In the genomic region with DNA sequence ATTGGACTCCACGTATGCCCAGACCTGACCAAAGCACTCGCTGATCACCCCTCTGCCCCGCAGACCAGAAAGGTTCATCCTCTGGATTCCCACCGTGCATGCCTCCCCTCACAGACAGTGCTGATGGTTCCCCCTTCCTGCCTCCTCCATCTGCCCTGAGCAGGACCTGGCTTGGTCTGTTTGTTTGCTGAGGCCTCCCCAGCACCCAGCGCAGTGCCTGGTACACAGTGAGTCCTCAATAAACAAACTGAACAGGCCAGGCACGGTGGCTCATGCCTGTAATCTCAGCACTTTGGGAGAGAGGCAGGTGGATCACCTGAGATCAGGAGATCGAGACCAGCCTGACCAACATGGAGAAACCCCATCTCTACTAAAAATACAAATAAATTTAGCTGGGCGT, we compare ENCODE assay signal across 2 cellular contexts.
TF ChIP-seq lines count a peak whose summit lies in the region.

No MANE protein-coding gene starts in this region.

TF ChIP-seq in GM23338, 12 proteins besides CTCF, POLR2A, EP300 and RAD21:
- TF ChIP-seq ZNF331 (CRISPR knock-in tag; IDR thresholded peaks at IDR 0.05; ENCODE audit: low read depth): no peak
- TF ChIP-seq, protein P1, sequence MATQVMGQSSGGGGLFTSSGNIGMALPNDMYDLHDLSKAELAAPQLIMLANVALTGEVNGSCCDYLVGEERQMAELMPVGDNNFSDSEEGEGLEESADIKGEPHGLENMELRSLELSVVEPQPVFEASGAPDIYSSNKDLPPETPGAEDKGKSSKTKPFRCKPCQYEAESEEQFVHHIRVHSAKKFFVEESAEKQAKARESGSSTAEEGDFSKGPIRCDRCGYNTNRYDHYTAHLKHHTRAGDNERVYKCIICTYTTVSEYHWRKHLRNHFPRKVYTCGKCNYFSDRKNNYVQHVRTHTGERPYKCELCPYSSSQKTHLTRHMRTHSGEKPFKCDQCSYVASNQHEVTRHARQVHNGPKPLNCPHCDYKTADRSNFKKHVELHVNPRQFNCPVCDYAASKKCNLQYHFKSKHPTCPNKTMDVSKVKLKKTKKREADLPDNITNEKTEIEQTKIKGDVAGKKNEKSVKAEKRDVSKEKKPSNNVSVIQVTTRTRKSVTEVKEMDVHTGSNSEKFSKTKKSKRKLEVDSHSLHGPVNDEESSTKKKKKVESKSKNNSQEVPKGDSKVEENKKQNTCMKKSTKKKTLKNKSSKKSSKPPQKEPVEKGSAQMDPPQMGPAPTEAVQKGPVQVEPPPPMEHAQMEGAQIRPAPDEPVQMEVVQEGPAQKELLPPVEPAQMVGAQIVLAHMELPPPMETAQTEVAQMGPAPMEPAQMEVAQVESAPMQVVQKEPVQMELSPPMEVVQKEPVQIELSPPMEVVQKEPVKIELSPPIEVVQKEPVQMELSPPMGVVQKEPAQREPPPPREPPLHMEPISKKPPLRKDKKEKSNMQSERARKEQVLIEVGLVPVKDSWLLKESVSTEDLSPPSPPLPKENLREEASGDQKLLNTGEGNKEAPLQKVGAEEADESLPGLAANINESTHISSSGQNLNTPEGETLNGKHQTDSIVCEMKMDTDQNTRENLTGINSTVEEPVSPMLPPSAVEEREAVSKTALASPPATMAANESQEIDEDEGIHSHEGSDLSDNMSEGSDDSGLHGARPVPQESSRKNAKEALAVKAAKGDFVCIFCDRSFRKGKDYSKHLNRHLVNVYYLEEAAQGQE (IDR thresholded peaks at IDR 0.05; ENCODE audit: unreplicated experiment): no peak
- TF ChIP-seq STAT1 (IDR thresholded peaks at IDR 0.05; ENCODE audit: unreplicated experiment): no peak
- TF ChIP-seq, protein P2, sequence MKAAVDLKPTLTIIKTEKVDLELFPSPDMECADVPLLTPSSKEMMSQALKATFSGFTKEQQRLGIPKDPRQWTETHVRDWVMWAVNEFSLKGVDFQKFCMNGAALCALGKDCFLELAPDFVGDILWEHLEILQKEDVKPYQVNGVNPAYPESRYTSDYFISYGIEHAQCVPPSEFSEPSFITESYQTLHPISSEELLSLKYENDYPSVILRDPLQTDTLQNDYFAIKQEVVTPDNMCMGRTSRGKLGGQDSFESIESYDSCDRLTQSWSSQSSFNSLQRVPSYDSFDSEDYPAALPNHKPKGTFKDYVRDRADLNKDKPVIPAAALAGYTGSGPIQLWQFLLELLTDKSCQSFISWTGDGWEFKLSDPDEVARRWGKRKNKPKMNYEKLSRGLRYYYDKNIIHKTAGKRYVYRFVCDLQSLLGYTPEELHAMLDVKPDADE (IDR thresholded peaks at IDR 0.05): no peak
- TF ChIP-seq, protein P3, sequence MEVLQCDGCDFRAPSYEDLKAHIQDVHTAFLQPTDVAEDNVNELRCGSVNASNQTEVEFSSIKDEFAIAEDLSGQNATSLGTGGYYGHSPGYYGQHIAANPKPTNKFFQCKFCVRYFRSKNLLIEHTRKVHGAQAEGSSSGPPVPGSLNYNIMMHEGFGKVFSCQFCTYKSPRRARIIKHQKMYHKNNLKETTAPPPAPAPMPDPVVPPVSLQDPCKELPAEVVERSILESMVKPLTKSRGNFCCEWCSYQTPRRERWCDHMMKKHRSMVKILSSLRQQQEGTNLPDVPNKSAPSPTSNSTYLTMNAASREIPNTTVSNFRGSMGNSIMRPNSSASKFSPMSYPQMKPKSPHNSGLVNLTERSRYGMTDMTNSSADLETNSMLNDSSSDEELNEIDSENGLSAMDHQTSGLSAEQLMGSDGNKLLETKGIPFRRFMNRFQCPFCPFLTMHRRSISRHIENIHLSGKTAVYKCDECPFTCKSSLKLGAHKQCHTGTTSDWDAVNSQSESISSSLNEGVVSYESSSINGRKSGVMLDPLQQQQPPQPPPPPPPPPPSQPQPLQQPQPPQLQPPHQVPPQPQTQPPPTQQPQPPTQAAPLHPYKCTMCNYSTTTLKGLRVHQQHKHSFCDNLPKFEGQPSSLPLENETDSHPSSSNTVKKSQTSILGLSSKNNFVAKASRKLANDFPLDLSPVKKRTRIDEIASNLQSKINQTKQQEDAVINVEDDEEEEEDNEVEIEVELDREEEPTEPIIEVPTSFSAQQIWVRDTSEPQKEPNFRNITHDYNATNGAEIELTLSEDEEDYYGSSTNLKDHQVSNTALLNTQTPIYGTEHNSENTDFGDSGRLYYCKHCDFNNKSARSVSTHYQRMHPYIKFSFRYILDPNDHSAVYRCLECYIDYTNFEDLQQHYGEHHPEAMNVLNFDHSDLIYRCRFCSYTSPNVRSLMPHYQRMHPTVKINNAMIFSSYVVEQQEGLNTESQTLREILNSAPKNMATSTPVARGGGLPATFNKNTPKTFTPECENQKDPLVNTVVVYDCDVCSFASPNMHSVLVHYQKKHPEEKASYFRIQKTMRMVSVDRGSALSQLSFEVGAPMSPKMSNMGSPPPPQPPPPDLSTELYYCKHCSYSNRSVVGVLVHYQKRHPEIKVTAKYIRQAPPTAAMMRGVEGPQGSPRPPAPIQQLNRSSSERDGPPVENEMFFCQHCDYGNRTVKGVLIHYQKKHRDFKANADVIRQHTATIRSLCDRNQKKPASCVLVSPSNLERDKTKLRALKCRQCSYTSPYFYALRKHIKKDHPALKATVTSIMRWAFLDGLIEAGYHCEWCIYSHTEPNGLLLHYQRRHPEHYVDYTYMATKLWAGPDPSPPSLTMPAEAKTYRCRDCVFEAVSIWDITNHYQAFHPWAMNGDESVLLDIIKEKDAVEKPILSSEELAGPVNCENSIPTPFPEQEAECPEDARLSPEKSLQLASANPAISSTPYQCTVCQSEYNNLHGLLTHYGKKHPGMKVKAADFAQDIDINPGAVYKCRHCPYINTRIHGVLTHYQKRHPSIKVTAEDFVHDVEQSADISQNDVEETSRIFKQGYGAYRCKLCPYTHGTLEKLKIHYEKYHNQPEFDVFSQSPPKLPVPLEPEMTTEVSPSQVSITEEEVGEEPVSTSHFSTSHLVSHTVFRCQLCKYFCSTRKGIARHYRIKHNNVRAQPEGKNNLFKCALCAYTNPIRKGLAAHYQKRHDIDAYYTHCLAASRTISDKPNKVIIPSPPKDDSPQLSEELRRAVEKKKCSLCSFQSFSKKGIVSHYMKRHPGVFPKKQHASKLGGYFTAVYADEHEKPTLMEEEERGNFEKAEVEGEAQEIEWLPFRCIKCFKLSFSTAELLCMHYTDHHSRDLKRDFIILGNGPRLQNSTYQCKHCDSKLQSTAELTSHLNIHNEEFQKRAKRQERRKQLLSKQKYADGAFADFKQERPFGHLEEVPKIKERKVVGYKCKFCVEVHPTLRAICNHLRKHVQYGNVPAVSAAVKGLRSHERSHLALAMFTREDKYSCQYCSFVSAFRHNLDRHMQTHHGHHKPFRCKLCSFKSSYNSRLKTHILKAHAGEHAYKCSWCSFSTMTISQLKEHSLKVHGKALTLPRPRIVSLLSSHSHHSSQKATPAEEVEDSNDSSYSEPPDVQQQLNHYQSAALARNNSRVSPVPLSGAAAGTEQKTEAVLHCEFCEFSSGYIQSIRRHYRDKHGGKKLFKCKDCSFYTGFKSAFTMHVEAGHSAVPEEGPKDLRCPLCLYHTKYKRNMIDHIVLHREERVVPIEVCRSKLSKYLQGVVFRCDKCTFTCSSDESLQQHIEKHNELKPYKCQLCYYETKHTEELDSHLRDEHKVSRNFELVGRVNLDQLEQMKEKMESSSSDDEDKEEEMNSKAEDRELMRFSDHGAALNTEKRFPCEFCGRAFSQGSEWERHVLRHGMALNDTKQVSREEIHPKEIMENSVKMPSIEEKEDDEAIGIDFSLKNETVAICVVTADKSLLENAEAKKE (CRISPR knock-in tag; IDR thresholded peaks at IDR 0.05): no peak
- TF ChIP-seq CREB1 (CRISPR knock-in tag; IDR thresholded peaks at IDR 0.05; ENCODE audit: low read depth): no peak
- no peak for TF ChIP-seq POLR2AphosphoS5 (IDR thresholded peaks at IDR 0.05; ENCODE audit: low read depth)

TF ChIP-seq in H1, 55 proteins besides CTCF, POLR2A, EP300 and RAD21:
- TF ChIP-seq RNF2 (IDR thresholded peaks at IDR 0.05; ENCODE audit: borderline replicate concordance, low read depth, low read length, missing control alignments, poor library complexity, severe bottlenecking) (no peak), SP2 (IDR thresholded peaks at IDR 0.05; ENCODE audit: low read length) (no peak), CHD2 (IDR thresholded peaks at IDR 0.05; ENCODE audit: low read length) (no peak), KDM5A (IDR thresholded peaks at IDR 0.05; ENCODE audit: low read length) (no peak), CREB1 (IDR thresholded peaks at IDR 0.05) (no peak), KDM4A (IDR thresholded peaks at IDR 0.05; ENCODE audit: low read depth, low read length, severe bottlenecking) (no peak), POLR2AphosphoS5 (IDR thresholded peaks at IDR 0.05; ENCODE audit: low read depth, low read length) (no peak), SIRT6 (IDR thresholded peaks at IDR 0.05; ENCODE audit: low read length) (no peak), TCF12 (IDR thresholded peaks at IDR 0.05; ENCODE audit: low read depth, low read length) (no peak), NRF1 (IDR thresholded peaks at IDR 0.05; ENCODE audit: low read depth, low read length) (no peak), BACH1 (IDR thresholded peaks at IDR 0.05; ENCODE audit: low read length) (no peak), TEAD4 (IDR thresholded peaks at IDR 0.05; ENCODE audit: low read depth, low read length) (no peak)
- TF ChIP-seq, protein P4, sequence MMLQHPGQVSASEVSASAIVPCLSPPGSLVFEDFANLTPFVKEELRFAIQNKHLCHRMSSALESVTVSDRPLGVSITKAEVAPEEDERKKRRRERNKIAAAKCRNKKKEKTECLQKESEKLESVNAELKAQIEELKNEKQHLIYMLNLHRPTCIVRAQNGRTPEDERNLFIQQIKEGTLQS (IDR thresholded peaks at IDR 0.05; ENCODE audit: insufficient read depth, low read depth, low read length): no peak
TF ChIP-seq in H1: peak in this region for 0.
